In the genomic region with DNA sequence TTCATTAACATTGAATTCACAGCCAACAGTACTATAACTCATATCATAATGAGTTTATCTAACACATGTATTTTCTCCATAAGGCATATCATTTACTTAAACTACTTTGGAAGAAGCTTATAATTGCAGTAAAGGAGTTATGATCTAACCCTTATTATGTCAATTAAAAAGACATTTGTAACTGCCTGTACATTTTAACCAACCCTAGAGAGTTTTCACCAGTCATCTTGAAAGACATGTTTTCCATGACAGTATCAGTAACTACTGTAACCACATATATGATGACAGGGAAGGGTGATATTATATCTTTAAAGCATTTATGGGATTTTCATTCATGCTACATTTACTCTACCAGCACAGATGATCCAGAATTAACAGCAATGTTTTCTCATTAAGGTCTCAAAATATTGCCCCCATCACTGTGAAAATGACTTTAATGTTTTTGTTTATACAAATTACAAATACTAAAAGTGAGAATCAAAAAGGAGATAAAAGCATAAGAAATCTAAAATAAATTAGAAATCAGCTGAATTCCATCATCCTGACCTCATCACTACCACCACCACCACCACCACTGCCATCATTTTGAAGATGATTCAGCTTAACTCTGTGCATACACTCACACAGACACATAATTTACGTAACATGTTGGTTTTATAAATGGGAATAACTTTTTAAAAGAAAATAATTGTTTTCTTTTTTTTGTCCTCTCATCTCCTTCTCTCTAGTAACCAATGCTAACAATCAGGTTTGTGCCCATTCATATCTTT, we compare ENCODE assay signal across 20 cellular contexts. TPM values are rescaled to one million over a fixed set of nuclear protein-coding genes. Genes with fewer than 3 reads are reported as not detected.
A peak's percentile ranks its signal among the peaks of the same experiment; 100 is the strongest.
DNase-seq lines count a peak whose midpoint lies in the region; ATAC-seq, FAIRE-seq and TF ChIP-seq lines count a peak whose summit lies in the region.
"Had no signal": no experiment of that assay in that cellular context is flagged by ENCODE, and none has a peak within 500 bp of the region (broad histone marks: within the 10 kb centered on the region; RNA-seq: fewer than 3 reads in every experiment).

No MANE protein-coding gene starts in this region.

- no peak overlapping the region for H3K4me3 ChIP-seq in mesenchymal stem cell (ENCODE audit: insufficient read depth in 1 of 2, low read depth in 1 of 2, low read length in 2 of 2)
- H3K4me3 ChIP-seq: left ventricle myocardium inferior, Peyer's patch, right atrium auricular region had no signal

- no peak overlapping the region for H2BK120ac ChIP-seq in mesenchymal stem cell (ENCODE audit: low read depth, low read length)

- H3K9me3 ChIP-seq in mesenchymal stem cell (ENCODE audit: control insufficient read depth, low read length): no peaks in the 10 kb centered on the region
- H3K9me3 ChIP-seq in CD4-positive, alpha-beta T cell (ENCODE audit: control insufficient read depth, low read length): no peaks in the 10 kb centered on the region
- H3K9me3 ChIP-seq: left ventricle myocardium inferior, Peyer's patch, right atrium auricular region had no signal

- H3K18ac ChIP-seq in mesenchymal stem cell (ENCODE audit: low read depth in 1 of 2, low read length in 2 of 2): no peak overlapping the region

- no peaks in the 10 kb centered on the region for H3K4me1 ChIP-seq in mesenchymal stem cell (ENCODE audit: control insufficient read depth, insufficient read depth, low read depth, low read length)
- H3K4me1 ChIP-seq: Peyer's patch had no signal

- H2BK12ac ChIP-seq in mesenchymal stem cell (ENCODE audit: low read length in 2 of 2): no peak overlapping the region

- no peak overlapping the region for H3K4me3 Mint-ChIP-seq in CD4-positive, alpha-beta T cell
- H3K4me3 Mint-ChIP-seq: naive thymus-derived CD8-positive, alpha-beta T cell; T-helper 2 cell treated with Interferon-gamma antibody and Interleukin-4, amounts not matched to agents 5 μg/mL and 100 μg/mL, for 36 hours had no signal

- H2BK5ac ChIP-seq in mesenchymal stem cell (ENCODE audit: low read depth, low read length, poor library complexity, severe bottlenecking): no peak overlapping the region

- peaks cover 18% of the 10 kb centered on the region for H3K79me1 ChIP-seq in mesenchymal stem cell (replicated peaks; ENCODE audit: low read length, poor library complexity, severe bottlenecking)

- peak; percentile 35 for FAIRE-seq in D721Med (lab: Jason Lieb, UNC)
- FAIRE-seq: endothelial cell of umbilical vein had no signal

- CTCF ChIA-PET in HEK293T (lab: Yijun Ruan, JAX): no interaction called here
- CTCF ChIA-PET in CD4-positive, alpha-beta T cell (lab: Charles Lee): interaction anchor here (1.0 kb wide), 1 partner anchor 9 kb away, joined by 3 read pairs; no protein-coding TSS in a partner anchor

- H2AFZ ChIP-seq in mesenchymal stem cell (ENCODE audit: low read depth, low read length): no peak overlapping the region

- H3K27ac ChIP-seq in mesenchymal stem cell (ENCODE audit: low read length, poor library complexity, severe bottlenecking): no peak overlapping the region
- no peak overlapping the region for H3K27ac ChIP-seq in CD4-positive, alpha-beta T cell (ENCODE audit: low read depth, low read length)
- H3K27ac ChIP-seq: left ventricle myocardium inferior, Peyer's patch, right atrium auricular region had no signal

- H3K4me1 Mint-ChIP-seq in CD4-positive, alpha-beta T cell (ENCODE audit: low read depth): peaks cover 53% of the 10 kb centered on the region

- H4K91ac ChIP-seq in mesenchymal stem cell (ENCODE audit: low read length): no peak overlapping the region

- H3K4ac ChIP-seq in mesenchymal stem cell (ENCODE audit: low read depth in 1 of 2, low read length in 2 of 2): no peak overlapping the region

- H3K23ac ChIP-seq in mesenchymal stem cell (ENCODE audit: low read length in 2 of 2): no peak overlapping the region

- H3K4me2 ChIP-seq in mesenchymal stem cell (ENCODE audit: low read length, poor library complexity, severe bottlenecking): no peak overlapping the region

- intact Hi-C loops in CD4-positive, alpha-beta T cell (cut with DNase I, micrococcal nuclease): no loop called here

- peak overlapping the region; percentile 43 for H3K9ac ChIP-seq in mesenchymal stem cell (ENCODE audit: low read length)

- H3K27me3 Mint-ChIP-seq in CD4-positive, alpha-beta T cell: no peaks in the 10 kb centered on the region
- H3K27me3 Mint-ChIP-seq: naive thymus-derived CD8-positive, alpha-beta T cell had no signal

- H3K27ac Mint-ChIP-seq in CD4-positive, alpha-beta T cell: no peak overlapping the region
- H3K27ac Mint-ChIP-seq: naive thymus-derived CD8-positive, alpha-beta T cell; T-helper 2 cell treated with Interferon-gamma antibody and Interleukin-4, amounts not matched to agents 5 μg/mL and 100 μg/mL, for 36 hours had no signal

- H3K36me3 ChIP-seq in mesenchymal stem cell (ENCODE audit: control insufficient read depth in 1 of 2, insufficient read depth in 2 of 2, low read depth in 1 of 2, low read length in 2 of 2): peaks cover 3 to 27% of the 10 kb centered on the region in 2 experiments
- H3K36me3 ChIP-seq: left ventricle myocardium inferior, Peyer's patch, right atrium auricular region had no signal

- no peak for ATAC-seq in CD4-positive, alpha-beta T cell (ENCODE audit: poor library complexity)
- ATAC-seq: naive thymus-derived CD8-positive, alpha-beta T cell had no signal

- no peaks in the 10 kb centered on the region for H3K27me3 ChIP-seq in mesenchymal stem cell (ENCODE audit: control insufficient read depth in 1 of 2, insufficient read depth in 1 of 2, low read length in 2 of 2)
- H3K27me3 ChIP-seq in CD4-positive, alpha-beta T cell (ENCODE audit: control insufficient read depth, insufficient read depth, low read length): no peaks in the 10 kb centered on the region
- H3K27me3 ChIP-seq: Peyer's patch, right atrium auricular region had no signal

- no peak overlapping the region for H2AK5ac ChIP-seq in mesenchymal stem cell (ENCODE audit: low read length, severe bottlenecking)

- H4K8ac ChIP-seq in mesenchymal stem cell (ENCODE audit: low read length): no peak overlapping the region

- TF ChIP-seq CTCF in D721Med (IDR thresholded peaks at IDR 0.05; ENCODE audit: insufficient read depth, missing control alignments): no peak
- TF ChIP-seq CTCF in CD4-positive, alpha-beta T cell (IDR thresholded peaks at IDR 0.05): no peak

- no peak overlapping the region for H3K14ac ChIP-seq in mesenchymal stem cell (ENCODE audit: low read length in 2 of 2)

- WGBS in mesenchymal stem cell: no CpG with 5 or more reads among the region's 1 CpG

- no peaks in the 10 kb centered on the region for H3K9me3 Mint-ChIP-seq in CD4-positive, alpha-beta T cell
- H3K9me3 Mint-ChIP-seq: naive thymus-derived CD8-positive, alpha-beta T cell; T-helper 2 cell treated with Interferon-gamma antibody and Interleukin-4, amounts not matched to agents 5 μg/mL and 100 μg/mL, for 36 hours had no signal

- H2BK15ac ChIP-seq in mesenchymal stem cell (ENCODE audit: low read depth, poor library complexity, severe bottlenecking): no peak overlapping the region

- peaks cover 48% of the 10 kb centered on the region for H3K36me3 Mint-ChIP-seq in CD4-positive, alpha-beta T cell (ENCODE audit: low read depth)

- POLR2A ChIA-PET in HEK293T (lab: Yijun Ruan, JAX): no interaction called here
- POLR2A ChIA-PET in CD4-positive, alpha-beta T cell (lab: Charles Lee): no interaction called here

- no peak for DNase-seq in D721Med (ENCODE audit: insufficient read length, low spot score)
- no peak for DNase-seq in HEK293T (ENCODE audit: extremely low spot score)
- peak; percentile 40 for DNase-seq in astrocyte of the hippocampus (ENCODE audit: low read depth, low spot score)
- peak; percentile 47 for DNase-seq in mesenchymal stem cell
- DNase-seq in superior temporal gyrus (ENCODE audit: extremely low spot score): no peak
- no peak for DNase-seq in CD4-positive, alpha-beta T cell
- DNase-seq in D341Med (ENCODE audit: low spot score): no peak
- DNase-seq: activated CD4-positive, alpha-beta T cell treated with anti-CD3 and anti-CD28 coated beads, Interleukin-2, amount 50 U/mL, for 4 hours; cerebellar nuclear complex; GOT3; hypothalamus; left ventricle myocardium inferior; naive thymus-derived CD8-positive, alpha-beta T cell; NCI-H187; NCI-H526; Peyer's patch; stimulated activated CD4-positive, alpha-beta T cell treated with anti-CD3 and anti-CD28 coated beads, Interleukin-4, amount 100 ng/mL, for 1 hour had no signal

TF ChIP-seq in HEK293T, 16 proteins besides CTCF, POLR2A, EP300 and RAD21:
- no peak for TF ChIP-seq NFRKB (IDR thresholded peaks at IDR 0.05)
- peak; percentile 54 for TF ChIP-seq PKNOX1 (IDR thresholded peaks at IDR 0.05)
TF ChIP-seq in HEK293T: peak in this region for 1.

RNA-seq across cellular contexts. Expression of gene MKLN1, which starts 53.6 kb away (rescaled TPM):
- 20.2 TPM for polyA plus RNA-seq in mesenchymal stem cell (2013, experiment 1 of 2)
- polyA plus RNA-seq in mesenchymal stem cell (2013, experiment 2 of 2): 21.2 TPM
- total RNA-seq in CD4-positive, alpha-beta T cell: 10 to 100 TPM; 47.2 to 53.7 TPM

Comparison
In these comparisons a context has a peak if more than half of its experiments do, and no peak if none do; other contexts are left out.
1. DNase-seq: peak in astrocyte of the hippocampus (single experiment) and mesenchymal stem cell (single experiment); none in D721Med (single experiment), HEK293T (single experiment), superior temporal gyrus (single experiment), CD4-positive, alpha-beta T cell (0 of 10) and D341Med (single experiment).